8 cellular contexts compared by ENCODE assay signal in the genomic region with DNA sequence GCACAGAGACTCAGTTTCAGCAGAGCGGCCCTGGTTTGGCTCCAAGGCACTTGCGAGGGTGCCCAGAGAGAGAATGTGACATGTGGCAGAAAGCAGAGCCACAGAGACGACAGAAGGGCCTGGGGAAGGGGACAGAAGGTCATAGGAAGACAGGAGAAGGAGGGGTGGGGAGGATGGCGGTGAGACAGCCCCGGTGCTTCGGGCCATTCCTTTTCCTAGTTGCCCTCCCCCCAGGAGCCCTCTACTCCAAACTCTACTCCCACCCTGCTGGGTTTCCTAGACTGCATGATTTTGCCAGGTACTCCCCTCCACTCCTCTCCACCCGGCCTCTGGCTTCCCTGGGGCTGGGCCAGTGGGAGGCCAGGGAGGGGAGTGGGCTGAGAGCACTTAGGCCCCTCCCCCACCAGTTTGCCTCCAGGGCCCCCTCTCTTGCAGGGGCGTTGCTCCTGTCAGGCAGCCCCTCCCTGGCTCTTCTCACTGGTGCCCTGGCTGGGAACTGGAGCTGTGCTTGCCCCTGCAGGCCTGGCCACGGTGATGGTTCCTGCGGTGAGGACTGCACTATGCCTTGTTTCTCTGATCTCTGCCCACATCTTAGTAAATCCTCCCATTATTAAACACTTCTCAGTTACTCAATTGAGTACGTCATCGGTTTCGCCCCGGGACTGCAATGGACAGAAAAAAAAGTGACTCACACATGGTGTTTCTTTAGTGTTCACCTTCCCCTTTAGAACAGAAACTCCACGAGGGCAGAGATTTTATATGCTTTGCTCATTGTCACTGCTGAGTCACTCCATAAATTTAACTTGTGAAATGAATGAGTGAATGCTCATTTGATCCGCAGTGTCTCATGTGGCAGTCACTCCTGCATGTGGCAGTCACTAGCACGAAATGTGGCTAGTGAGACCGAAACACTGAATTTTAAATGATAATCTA. TPM values are rescaled to one million over a fixed set of nuclear protein-coding genes. Genes with fewer than 3 reads are reported as not detected.
DNase-seq lines count a peak whose midpoint lies in the region; ATAC-seq and TF ChIP-seq lines count a peak whose summit lies in the region.

No MANE protein-coding gene starts in this region.

- peak; percentile 96 for DNase-seq in AG09309 (ENCODE audit: low read depth)
- DNase-seq in IMR-90, result peak; percentile 95
- DNase-seq in activated naive CD8-positive, alpha-beta T cell treated with anti-CD3 and anti-CD28 coated beads, Interleukin-2, amount 50 U/mL, for 24 hours, result peak; percentile 39
- DNase-seq in stimulated activated CD4-positive, alpha-beta T cell treated with anti-CD3 and anti-CD28 coated beads, Interleukin-1b, Interleukin-23, amount 100 ng/mL, for 48 hours, result peak; percentile 77
- no peak for DNase-seq in HT-29 (ENCODE audit: low spot score)

- no peak overlapping the region; the same call in 1 of the 2 replicates for H2BK20ac ChIP-seq in IMR-90 (ENCODE audit: low read depth, low read length)

- TF ChIP-seq RAD21 in IMR-90 (IDR thresholded peaks at IDR 0.05; ENCODE audit: low read length), result no peak

- H3K4me3 Mint-ChIP-seq in activated naive CD8-positive, alpha-beta T cell treated with anti-CD3 and anti-CD28 coated beads, Interleukin-2, amount 50 U/mL, for 24 hours, result no peak overlapping the region

- POLR2A ChIA-PET in IMR-90 (lab: Charles Lee; ENCODE audit: unreplicated experiment), result interaction anchor here (1.5 kb wide), 1 partner anchor 58 kb away, joined by 8 read pairs; no protein-coding TSS in a partner anchor

- in situ Hi-C loops in IMR-90 (cut with MboI; ENCODE audit: low sequenced_read_pairs), result no loop called here

- H3K36me3 Mint-ChIP-seq in activated naive CD8-positive, alpha-beta T cell treated with anti-CD3 and anti-CD28 coated beads, Interleukin-2, amount 50 U/mL, for 24 hours (ENCODE audit: low read depth), result no peaks in the 10 kb centered on the region

- peak overlapping the region; percentile 88; the same call in 1 of the 2 replicates for H2BK120ac ChIP-seq in IMR-90 (ENCODE audit: low read depth, low read length)

- CTCF ChIA-PET in IMR-90 (lab: Yijun Ruan, JAX), result interaction anchor here (0.8 kb wide), 1 partner anchor 406 kb away, joined by 3 read pairs; no protein-coding TSS in a partner anchor

- H4K8ac ChIP-seq in IMR-90 (ENCODE audit: low read depth in 2 of 2, low read length in 2 of 2), result peak overlapping the region; percentile 78 to 79; a peak in 3 of 4 replicates

- peak overlapping the region; percentile 87 for H3K18ac ChIP-seq in IMR-90 (ENCODE audit: low read depth, low read length)

- intact Hi-C loops in IMR-90 (cut with micrococcal nuclease), result no loop called here

- peak overlapping the region; percentile 53; the same call in 1 of the 2 replicates for H3K4me2 ChIP-seq in IMR-90 (ENCODE audit: low read depth, low read length)

- H3K4me3 ChIP-seq in AG09309 (ENCODE audit: control insufficient read depth, low read depth, low read length) (no peak overlapping the region), IMR-90 (ENCODE audit: insufficient read depth, low read depth, low read length) (no peak overlapping the region), iPS-15b (ENCODE audit: low read depth, low read length) (no peak overlapping the region)

- no peaks in the 10 kb centered on the region for H4K20me1 ChIP-seq in IMR-90 (ENCODE audit: insufficient read depth, low read length)

- no peaks in the 10 kb centered on the region for H3K36me3 ChIP-seq in IMR-90 (ENCODE audit: control insufficient read depth, insufficient read depth, low read length)
- no peaks in the 10 kb centered on the region for H3K36me3 ChIP-seq in iPS-15b (ENCODE audit: control insufficient read depth, insufficient read depth, low read length)

- peaks cover 5% of the 10 kb centered on the region for H3K9me3 Mint-ChIP-seq in activated naive CD8-positive, alpha-beta T cell treated with anti-CD3 and anti-CD28 coated beads, Interleukin-2, amount 50 U/mL, for 24 hours

- H3K9me1 ChIP-seq in IMR-90 (ENCODE audit: insufficient read depth, low read length), result peaks cover 6% of the 10 kb centered on the region

- H3K4me1 ChIP-seq in IMR-90 (ENCODE audit: control insufficient read depth, insufficient read depth, low read length), result peaks cover 25% of the 10 kb centered on the region
- H3K4me1 ChIP-seq in iPS-15b (ENCODE audit: control insufficient read depth, insufficient read depth, low read length), result peaks cover 12% of the 10 kb centered on the region

- TF ChIP-seq CTCF in AG09309 (IDR thresholded peaks at IDR 0.05; ENCODE audit: control insufficient read depth, insufficient read depth, low read depth, low read length, missing control alignments) (no peak), IMR-90 (conservative IDR thresholded peaks at IDR 0.05; ENCODE audit: low read depth, low read length) (no peak)

- peak overlapping the region; percentile 72; the same call in 1 of the 3 replicates for H2BK15ac ChIP-seq in IMR-90 (ENCODE audit: low read depth, low read length)

- H3K27me3 Mint-ChIP-seq in activated naive CD8-positive, alpha-beta T cell treated with anti-CD3 and anti-CD28 coated beads, Interleukin-2, amount 50 U/mL, for 24 hours, result no peaks in the 10 kb centered on the region

- no peak overlapping the region for H2AK5ac ChIP-seq in IMR-90 (ENCODE audit: low read depth, low read length)

- peak overlapping the region; percentile 55 for H4K91ac ChIP-seq in IMR-90 (ENCODE audit: insufficient read depth, low read depth, low read length)

- dilution Hi-C loops in IMR-90 (cut with HindIII; ENCODE audit: low sequenced_read_pairs, unreplicated experiment), result no loop called here

- H4K5ac ChIP-seq in IMR-90 (ENCODE audit: low read depth, low read length), result peak overlapping the region; percentile 91

- H2AK9ac ChIP-seq in IMR-90 (replicated peaks; ENCODE audit: low read depth, low read length, poor library complexity), result no peak overlapping the region

- H2AFZ ChIP-seq in IMR-90 (replicated peaks; ENCODE audit: low read length, poor library complexity), result peak overlapping the region; percentile 73

- H3K4ac ChIP-seq in IMR-90 (ENCODE audit: low read depth, low read length), result peak overlapping the region; percentile 31

- H2BK5ac ChIP-seq in IMR-90 (ENCODE audit: low read depth, low read length, poor library complexity, severe bottlenecking), result peak overlapping the region; percentile 68

- no peak overlapping the region for H3K56ac ChIP-seq in IMR-90 (ENCODE audit: extremely low read depth, insufficient read depth, low read length)

- peak overlapping the region; percentile 89 for H3K27ac ChIP-seq in IMR-90 (ENCODE audit: insufficient read depth, low read length)

- TF ChIP-seq POLR2A in IMR-90 (IDR thresholded peaks at IDR 0.05; ENCODE audit: low read depth, low read length), result peak; percentile 54

- 17% methylated on average over 1 of the region's 18 CpGs; no CpG with 5 or more reads in 1 of the 2 experiments for WGBS in IMR-90 (ENCODE audit: extremely low coverage in 2 of 2, insufficient read length in 1 of 2), 2 experiments

- H3K14ac ChIP-seq in IMR-90 (replicated peaks; ENCODE audit: low read depth, low read length), result peak overlapping the region; percentile 50; the same call in 1 of the 2 replicates

- no peaks in the 10 kb centered on the region for H3K79me1 ChIP-seq in IMR-90 (ENCODE audit: low read depth in 1 of 2, low read length in 2 of 2)

- H3K9me3 ChIP-seq in IMR-90 (ENCODE audit: control insufficient read depth, insufficient read depth, low read length) (no peaks in the 10 kb centered on the region), iPS-15b (ENCODE audit: control insufficient read depth, insufficient read depth, low read length) (no peaks in the 10 kb centered on the region)

- peak overlapping the region; percentile 25; the same call in 1 of the 2 replicates for H3K9ac ChIP-seq in IMR-90 (ENCODE audit: low read depth, low read length)
- H3K9ac ChIP-seq in iPS-15b (ENCODE audit: low read depth, low read length), result peak overlapping the region; percentile 26

- peak overlapping the region; percentile 13; the same call in 1 of the 2 replicates for H3K23ac ChIP-seq in IMR-90 (ENCODE audit: low read depth, low read length)

- peaks cover 6% of the 10 kb centered on the region for H3K4me1 Mint-ChIP-seq in activated naive CD8-positive, alpha-beta T cell treated with anti-CD3 and anti-CD28 coated beads, Interleukin-2, amount 50 U/mL, for 24 hours

- H3K27me3 ChIP-seq in IMR-90 (ENCODE audit: control insufficient read depth, insufficient read depth, low read length), result no peaks in the 10 kb centered on the region
- peaks cover 1% of the 10 kb centered on the region for H3K27me3 ChIP-seq in iPS-15b (ENCODE audit: control insufficient read depth, insufficient read depth, low read length)

- H3K27ac Mint-ChIP-seq in activated naive CD8-positive, alpha-beta T cell treated with anti-CD3 and anti-CD28 coated beads, Interleukin-2, amount 50 U/mL, for 24 hours, result peak overlapping the region; percentile 84

- no TSS peak for BruUV-seq in IMR-90 (replicated peaks; lab: Mats Ljungman, UMichigan)

- ATAC-seq in IMR-90 (ENCODE audit: low read depth) (peak; percentile 56), GM18519 (IDR thresholded peaks at IDR 0.05; ENCODE audit: low FRiP score, unreplicated experiment) (no peak), HG03097 (IDR thresholded peaks at IDR 0.05; ENCODE audit: low FRiP score, unreplicated experiment) (no peak)
- peak; percentile 81 for ATAC-seq in activated naive CD8-positive, alpha-beta T cell treated with anti-CD3 and anti-CD28 coated beads, Interleukin-2, amount 50 U/mL, for 24 hours

TF ChIP-seq in IMR-90, 13 proteins besides CTCF, POLR2A, EP300 and RAD21 (continues in another document):
- TF ChIP-seq CEBPB (IDR thresholded peaks at IDR 0.05; ENCODE audit: low read depth, low read length) (peak; percentile 80), RFX5 (IDR thresholded peaks at IDR 0.05; ENCODE audit: low read depth, low read length) (no peak), NFE2L2 (IDR thresholded peaks at IDR 0.05; ENCODE audit: low read depth, low read length) (peak; percentile 67), FOS (IDR thresholded peaks at IDR 0.05; ENCODE audit: low read depth, low read length) (peak; percentile 80)
- TF ChIP-seq, protein P1, sequence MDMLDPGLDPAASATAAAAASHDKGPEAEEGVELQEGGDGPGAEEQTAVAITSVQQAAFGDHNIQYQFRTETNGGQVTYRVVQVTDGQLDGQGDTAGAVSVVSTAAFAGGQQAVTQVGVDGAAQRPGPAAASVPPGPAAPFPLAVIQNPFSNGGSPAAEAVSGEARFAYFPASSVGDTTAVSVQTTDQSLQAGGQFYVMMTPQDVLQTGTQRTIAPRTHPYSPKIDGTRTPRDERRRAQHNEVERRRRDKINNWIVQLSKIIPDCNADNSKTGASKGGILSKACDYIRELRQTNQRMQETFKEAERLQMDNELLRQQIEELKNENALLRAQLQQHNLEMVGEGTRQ (IDR thresholded peaks at IDR 0.05; ENCODE audit: low read depth, low read length), result peak; percentile 46; the same call in 1 of the 2 replicates

RNA-seq across cellular contexts. Expression of a gene that starts 58.7 kb away (rescaled TPM):
- total RNA-seq in IMR-90 (2012; rRNA removed), result 136 and 137 TPM in 2 replicates
- polyA plus RNA-seq in IMR-90 (2012; rRNA removed), result 19.9 and 26.7 TPM in 2 replicates
- polyA plus RNA-seq in IMR-90 (2012; cell fraction: cytosol; rRNA removed), result 4.2 and 6.6 TPM in 2 replicates
- polyA plus RNA-seq in IMR-90 (2012; cell fraction: nucleus; rRNA removed; ENCODE audit: low replicate concordance), result 6.3 and 36.0 TPM in 2 replicates
- 102 and 104 TPM in 2 replicates for total RNA-seq in HT-29 (2014; rRNA removed; shearing (Covaris generic))

Comparison
In these comparisons a context has a peak if more than half of its experiments do, and no peak if none do; other contexts are left out.
1. ATAC-seq: peak in IMR-90 (single experiment) and activated naive CD8-positive, alpha-beta T cell treated with anti-CD3 and anti-CD28 coated beads, Interleukin-2, amount 50 U/mL, for 24 hours (single experiment); none in GM18519 (single experiment) and HG03097 (single experiment).